Comparison of ENCODE assay signal across 17 cellular contexts in genomic region chr22:32999039-32999861, GRCh38. TPM values are rescaled to one million over a fixed set of nuclear protein-coding genes. Genes with fewer than 3 reads are reported as not detected.
A peak's percentile ranks its signal among the peaks of the same experiment; 100 is the strongest.
DNase-seq lines count a peak whose midpoint lies in the region; ATAC-seq, FAIRE-seq and TF ChIP-seq lines count a peak whose summit lies in the region.
"Had no signal": no experiment of that assay in that cellular context is flagged by ENCODE, and none has a peak within 500 bp of the region (broad histone marks: within the 10 kb centered on the region; RNA-seq: fewer than 3 reads in every experiment).

No MANE protein-coding gene starts in this region.

- no peak overlapping the region for H3K4me3 Mint-ChIP-seq in GM23338
- peak overlapping the region; percentile 61 for H3K4me3 Mint-ChIP-seq in glutamatergic neuron (ENCODE audit: unreplicated experiment)
- no peak overlapping the region for H3K4me3 Mint-ChIP-seq in progenitor cell of endocrine pancreas (ENCODE audit: low read depth)
- H3K4me3 Mint-ChIP-seq: CD8-positive, alpha-beta T cell had no signal

- peaks cover 10% of the 10 kb centered on the region for H3F3A ChIP-seq in GM23338 (replicated peaks; ENCODE audit: low read depth)

- peaks cover 14% of the 10 kb centered on the region for H3K36me3 ChIP-seq in GM23338 (ENCODE audit: insufficient read depth)
- H3K36me3 ChIP-seq: BE2C had no signal

- H3K4me2 ChIP-seq in GM23338 = peak overlapping the region; percentile 76; the same call in 1 of the 2 replicates

- H3K36me3 Mint-ChIP-seq in GM23338 (ENCODE audit: low read depth) (peaks cover 51% of the 10 kb centered on the region), glutamatergic neuron (ENCODE audit: unreplicated experiment) (peaks cover 12% of the 10 kb centered on the region), progenitor cell of endocrine pancreas (ENCODE audit: insufficient read depth) (no peaks in the 10 kb centered on the region)
- H3K36me3 Mint-ChIP-seq: CD8-positive, alpha-beta T cell had no signal

- H3K4me3 ChIP-seq in GM23338 = no peak overlapping the region
- H3K4me3 ChIP-seq: K562 had no signal

- H3K27ac ChIP-seq in GM23338 (ENCODE audit: low read depth) = no peak overlapping the region

- H3K27ac Mint-ChIP-seq in GM23338 (no peak overlapping the region), glutamatergic neuron (ENCODE audit: unreplicated experiment) (peak overlapping the region; percentile 59), progenitor cell of endocrine pancreas (peak overlapping the region; percentile 75)
- H3K27ac Mint-ChIP-seq: CD8-positive, alpha-beta T cell had no signal

- H3K27me3 ChIP-seq in GM23338 (ENCODE audit: insufficient read depth) = no peaks in the 10 kb centered on the region
- H3K27me3 ChIP-seq: BE2C had no signal

- TF ChIP-seq CTCF in GM23338 (conservative IDR thresholded peaks at IDR 0.05; ENCODE audit: low read depth in 2 of 2) = no peak
- no peak for TF ChIP-seq CTCF in glutamatergic neuron (IDR thresholded peaks at IDR 0.05; ENCODE audit: partially characterized antibody, unreplicated experiment)
- TF ChIP-seq CTCF in progenitor cell of endocrine pancreas (IDR thresholded peaks at IDR 0.05; ENCODE audit: unreplicated experiment) = no peak

- peaks cover 27% of the 10 kb centered on the region for H3K4me1 ChIP-seq in GM23338 (ENCODE audit: insufficient read depth)
- H3K4me1 ChIP-seq: BE2C had no signal

- no peak overlapping the region for H2AFZ ChIP-seq in GM23338

- ATAC-seq in GM23338 = no peak
- ATAC-seq: CD8-positive, alpha-beta T cell; K562; SK-N-SH treated with all-trans-retinoic acid at 6 μM for 48 hours had no signal

- in situ Hi-C loops in SK-MEL-5 (cut with HindIII; ENCODE audit: low pct_unique_long_range_greater_than_20kb, low sequenced_read_pairs) = no loop called here

- DNase-seq in GM23338 (ENCODE audit: low spot score) (no peak), SK-MEL-5 (ENCODE audit: low read depth, low spot score) (peak; percentile 26), glutamatergic neuron (no peak), progenitor cell of endocrine pancreas (ENCODE audit: low spot score, unreplicated experiment) (no peak), hepatic stellate cell (ENCODE audit: low spot score) (no peak), putamen (ENCODE audit: low spot score) (no peak), GM19239 (ENCODE audit: insufficient read length, low spot score) (no peak)
- DNase-seq: BE2C; CD8-positive, alpha-beta T cell; HCEC 1CT; NCI-H1436; NCI-H2029 treated with DMSO at 0.1 percent for 48 hours; NCI-H510A; NCI-H82; SHP77 had no signal

- no peak for FAIRE-seq in GM19239 (lab: Jason Lieb, UNC)
- FAIRE-seq: K562 had no signal

- H3K9me2 ChIP-seq in GM23338 (ENCODE audit: insufficient read depth) = no peaks in the 10 kb centered on the region

- H3K4me1 Mint-ChIP-seq in GM23338 = peaks cover 32% of the 10 kb centered on the region
- peaks cover 19% of the 10 kb centered on the region for H3K4me1 Mint-ChIP-seq in glutamatergic neuron (ENCODE audit: low read depth, unreplicated experiment)
- H3K4me1 Mint-ChIP-seq in progenitor cell of endocrine pancreas (ENCODE audit: low read depth) = peaks cover 5% of the 10 kb centered on the region

- H4K20me1 ChIP-seq in GM23338 (replicated peaks; ENCODE audit: insufficient read depth) = peaks cover 28% of the 10 kb centered on the region

- no peaks in the 10 kb centered on the region; the same call in 1 of the 2 replicates for H3K79me2 ChIP-seq in GM23338 (replicated peaks; ENCODE audit: insufficient read depth)

- H3K27me3 Mint-ChIP-seq in GM23338 (ENCODE audit: insufficient read depth, low read depth, poor library complexity) (peaks cover 7% of the 10 kb centered on the region), glutamatergic neuron (ENCODE audit: unreplicated experiment) (peaks cover 5% of the 10 kb centered on the region), progenitor cell of endocrine pancreas (peaks cover 16% of the 10 kb centered on the region)

- H3K9me3 Mint-ChIP-seq in GM23338 = peaks cover 13% of the 10 kb centered on the region
- peaks cover 2% of the 10 kb centered on the region for H3K9me3 Mint-ChIP-seq in glutamatergic neuron (ENCODE audit: unreplicated experiment)
- H3K9me3 Mint-ChIP-seq in progenitor cell of endocrine pancreas (ENCODE audit: low read depth) = peaks cover 7% of the 10 kb centered on the region
- H3K9me3 Mint-ChIP-seq: CD8-positive, alpha-beta T cell had no signal

TF ChIP-seq in GM23338, 12 proteins besides CTCF, POLR2A, EP300 and RAD21:
- TF ChIP-seq REST (IDR thresholded peaks at IDR 0.05; ENCODE audit: unreplicated experiment) (no peak), ZNF331 (CRISPR knock-in tag; IDR thresholded peaks at IDR 0.05; ENCODE audit: low read depth) (no peak), NANOG (IDR thresholded peaks at IDR 0.05; ENCODE audit: borderline replicate concordance) (no peak)
TF ChIP-seq in GM23338: peak in this region for 0.

RNA-seq across cellular contexts. Expression of gene SYN3, which starts 58.9 kb away (rescaled TPM):
- 13.8 and 32.5 TPM in 2 replicates for total RNA-seq in GM23338 (2014; rRNA removed; shearing (Covaris generic))
- polyA plus RNA-seq in GM23338 (2016; fragmentation: Nextera tagmentation; extraction: Ambion mirVana) = 13.8 and 19.2 TPM in 2 replicates
- total RNA-seq in SK-MEL-5 (2014; rRNA removed; shearing (Covaris generic)) = 0.48 and 1.2 TPM in 2 replicates
- 1.8 and 3.7 TPM in 2 replicates for polyA plus RNA-seq in SK-MEL-5 (2015; cell fraction: cytosol; rRNA removed)
- 1.3 and 4.0 TPM in 2 replicates for polyA plus RNA-seq in SK-MEL-5 (2015; cell fraction: nucleus; rRNA removed)
- total RNA-seq in glutamatergic neuron (ENCODE audit: unreplicated experiment) (69.6 TPM), progenitor cell of endocrine pancreas (0.55 and 0.87 TPM in 2 replicates)
- total RNA-seq: CD8-positive, alpha-beta T cell had no signal
